Comparison of ENCODE assay signal across 1 cellular context in genomic region chr10:17650416-17650815, GRCh38.
TF ChIP-seq lines count a peak whose summit lies in the region.

No MANE protein-coding gene starts in this region.

TF ChIP-seq in K562, 482 proteins besides CTCF, POLR2A, EP300 and RAD21:
- TF ChIP-seq MAFG (tag; conservative IDR thresholded peaks at IDR 0.05) (no peak), CHAMP1 (IDR thresholded peaks at IDR 0.05) (0 out of 2 replicates have a peak, but pooled peaks have one; percentile 21)
TF ChIP-seq in K562: peak in this region for 1.
